ENCODE assay signal across 8 cellular contexts in the genomic region with DNA sequence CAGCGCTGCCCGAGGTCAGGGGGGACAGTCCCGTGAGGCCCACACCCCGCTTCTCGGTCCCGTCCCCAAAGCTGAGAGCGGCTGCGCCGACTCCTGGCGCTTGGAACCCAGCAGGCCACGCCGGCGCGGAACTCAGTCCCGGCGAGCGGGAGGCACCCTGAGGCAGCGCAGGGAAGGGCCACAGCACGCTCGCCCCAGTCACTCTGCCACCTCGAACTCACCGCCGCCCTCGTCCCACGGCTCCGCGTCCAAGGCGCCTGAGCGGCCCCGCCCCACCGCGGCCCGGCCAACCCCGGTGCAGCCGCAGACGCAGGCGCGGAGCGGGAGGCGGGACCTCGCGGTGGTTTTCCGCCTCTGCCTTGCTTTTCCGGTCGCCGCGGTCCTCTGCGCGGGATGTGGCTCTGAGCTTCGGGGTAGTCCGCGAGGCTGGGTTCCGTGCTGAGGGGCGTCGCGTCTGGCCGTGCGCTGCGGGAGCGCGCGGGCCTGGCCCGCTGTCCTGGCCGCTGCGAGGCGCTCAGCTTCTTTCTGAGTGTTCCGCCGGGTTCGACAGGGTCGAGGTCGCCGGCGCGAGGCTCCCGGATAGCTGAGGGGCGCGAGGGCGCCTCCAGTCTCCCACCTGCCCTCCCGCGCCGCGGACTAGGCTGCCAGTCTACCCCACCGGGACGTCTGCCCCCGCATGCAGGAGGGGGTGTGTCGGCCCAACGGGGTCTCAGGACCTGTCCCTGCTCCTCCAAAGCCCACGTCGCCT. TPM values are rescaled to one million over a fixed set of nuclear protein-coding genes. Genes with fewer than 3 reads are reported as not detected.
A peak's percentile ranks its signal among the peaks of the same experiment; 100 is the strongest.
DNase-seq lines count a peak whose midpoint lies in the region; ATAC-seq and TF ChIP-seq lines count a peak whose summit lies in the region.

A gene with protein sequence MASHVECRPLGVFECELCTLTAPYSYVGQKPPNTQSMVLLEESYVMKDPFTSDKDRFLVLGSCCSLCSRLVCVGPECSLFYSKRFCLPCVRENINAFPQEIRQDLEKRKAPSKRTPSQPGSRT (minus strand): TSS at position 259 of the 748 bp plus-strand sequence. CDS start 2,009 bp downstream, outside the sequence.

- no peak within 1 kb of the TSS for H4K8ac ChIP-seq in H9 (replicated peaks; ENCODE audit: insufficient read length, low read depth, low read length)

- H3K56ac ChIP-seq in H9 (ENCODE audit: insufficient read length, low read depth, low read length), result no peak within 1 kb of the TSS

- peaks cover 1 to 9% (median 4%) of the 10 kb centered on the region in 3 experiments; a peak in 3 of 7 replicates for H3K36me3 Mint-ChIP-seq in H9 (ENCODE audit: insufficient read depth in 1 of 3, low read depth in 3 of 3)
- peaks cover 2% of the 10 kb centered on the region for H3K36me3 Mint-ChIP-seq in activated naive CD8-positive, alpha-beta T cell

- TF ChIP-seq POLR2A in ovary (IDR thresholded peaks at IDR 0.05) (peak; percentile 64), thyroid gland (IDR thresholded peaks at IDR 0.05) (peak in 1 of 2 donors; percentile 95)

- H3T11ph ChIP-seq in H9 (ENCODE audit: low read length), result no peak within 1 kb of the TSS

- H3K23ac ChIP-seq in H9 (ENCODE audit: insufficient read length, low read depth, low read length), result no peak within 1 kb of the TSS

- H4K5ac ChIP-seq in H9 (ENCODE audit: insufficient read length, low read depth, low read length), result no peak within 1 kb of the TSS

- WGBS in H9 (ENCODE audit: extremely low coverage, insufficient read length, low lambda C conversion rate), result no CpG with 5 or more reads among the region's 89 CpGs
- 0 to 1% (median 0%) methylated on average over 56 to 89 of the region's 89 CpGs for WGBS in ovary, 3 donors
- WGBS in thyroid gland, 2 donors, result 0% methylated on average over 7 to 26 of the region's 89 CpGs

- no peaks in the 10 kb centered on the region for H4K20me1 ChIP-seq in H9 (ENCODE audit: control insufficient read depth, insufficient read depth, insufficient read length)

- no peak within 1 kb of the TSS for H4K91ac ChIP-seq in H9 (ENCODE audit: insufficient read length, low read depth, low read length)

- no peak for TF ChIP-seq CTCF in H9 (conservative IDR thresholded peaks at IDR 0.05)
- no peak for TF ChIP-seq CTCF in ovary (IDR thresholded peaks at IDR 0.05)
- no peak for TF ChIP-seq CTCF in thyroid gland (IDR thresholded peaks at IDR 0.05)

- TF ChIP-seq EP300 in ovary (IDR thresholded peaks at IDR 0.05), result no peak

- no peak within 1 kb of the TSS for H2AFZ ChIP-seq in H9 (ENCODE audit: low read length)

- no peaks in the 10 kb centered on the region for H3K79me1 ChIP-seq in H9 (ENCODE audit: insufficient read depth, low read depth, low read length, poor library complexity, severe bottlenecking)

- DNase-seq in GM04504 (ENCODE audit: low read depth) (peak; percentile 72), H9 (peak; percentile 83), M059J (ENCODE audit: low read depth) (peak; percentile 84), head of caudate nucleus (peak; percentile 79 to 97 (median 94)), ovary (peak; percentile 86 to 90 (median 87)), thyroid gland (peak; percentile 90 to 91)

- no peak within 1 kb of the TSS for H2BK20ac ChIP-seq in H9 (ENCODE audit: low read depth, low read length, poor library complexity, severe bottlenecking)

- no peak within 1 kb of the TSS for H2BK120ac ChIP-seq in H9 (ENCODE audit: low read depth, low read length, poor library complexity, severe bottlenecking)

- no peaks in the 10 kb centered on the region for H3K27me3 ChIP-seq in H9 (ENCODE audit: insufficient read depth, low read length)
- no peaks in the 10 kb centered on the region for H3K27me3 ChIP-seq in ovary
- no peaks in the 10 kb centered on the region for H3K27me3 ChIP-seq in thyroid gland

- peak within 1 kb of the TSS; percentile 73 to 82 for H3K4me3 Mint-ChIP-seq in H9
- H3K4me3 Mint-ChIP-seq in activated naive CD8-positive, alpha-beta T cell, result peak within 1 kb of the TSS; percentile 81

- H3K4me1 Mint-ChIP-seq in H9, result peaks cover 8 to 16% of the 10 kb centered on the region in 2 experiments
- peaks cover 27% of the 10 kb centered on the region for H3K4me1 Mint-ChIP-seq in activated naive CD8-positive, alpha-beta T cell (ENCODE audit: low read depth)

- H3K4me2 ChIP-seq in H9 (ENCODE audit: insufficient read depth, insufficient read length, low read length), result peak within 1 kb of the TSS; percentile 42

- peaks cover 0 to 9% of the 10 kb centered on the region in 2 experiments; a peak in 2 of 5 replicates for H3K9me3 Mint-ChIP-seq in H9
- H3K9me3 Mint-ChIP-seq in activated naive CD8-positive, alpha-beta T cell (ENCODE audit: low read depth), result no peaks in the 10 kb centered on the region

- H3K4me1 ChIP-seq in H9 (ENCODE audit: insufficient read depth, low read length) (no peaks in the 10 kb centered on the region), ovary (ENCODE audit: insufficient read depth) (peaks cover 10% of the 10 kb centered on the region), thyroid gland (peaks cover 11 to 19% of the 10 kb centered on the region in 2 donors)

- H3K79me2 ChIP-seq in H9 (ENCODE audit: insufficient read depth, low read length), result no peaks in the 10 kb centered on the region

- ATAC-seq in SK-N-SH treated with all-trans-retinoic acid at 6 μM for 48 hours, result peak; percentile 98

- peaks cover 7% of the 10 kb centered on the region for H3K23me2 ChIP-seq in H9 (ENCODE audit: insufficient read length, low read depth, low read length, poor library complexity, severe bottlenecking)

- no peak within 1 kb of the TSS; a peak in 1 of 7 replicates for H3K27ac Mint-ChIP-seq in H9
- peak within 1 kb of the TSS; percentile 76 for H3K27ac Mint-ChIP-seq in activated naive CD8-positive, alpha-beta T cell

- peak within 1 kb of the TSS; percentile 34 for H3K18ac ChIP-seq in H9 (ENCODE audit: insufficient read length, low read depth, low read length)

- H2BK12ac ChIP-seq in H9 (ENCODE audit: insufficient read length, low read depth, low read length), result no peak within 1 kb of the TSS

- intact Hi-C loops in head of caudate nucleus (cut with DNase I) (no loop called here), ovary (cut with DNase I) (no loop called here), thyroid gland (cut with DNase I) (no loop called here)

- H3K36me3 ChIP-seq in ovary, result no peaks in the 10 kb centered on the region
- no peaks in the 10 kb centered on the region for H3K36me3 ChIP-seq in thyroid gland

- no peak within 1 kb of the TSS for H3K4ac ChIP-seq in H9 (ENCODE audit: low read depth, low read length)

- H2AK5ac ChIP-seq in H9 (ENCODE audit: insufficient read length, low read length), result no peak within 1 kb of the TSS

- H3K9ac ChIP-seq in H9 (ENCODE audit: extremely low read depth, insufficient read length, low read length), result peak within 1 kb of the TSS; percentile 43

- H3K27me3 Mint-ChIP-seq in H9 (ENCODE audit: low read depth), result peaks cover 12% of the 10 kb centered on the region
- H3K27me3 Mint-ChIP-seq in activated naive CD8-positive, alpha-beta T cell, result no peaks in the 10 kb centered on the region

- peak within 1 kb of the TSS; percentile 78 for H3K14ac ChIP-seq in H9 (ENCODE audit: insufficient read depth, low read length)

- H2BK15ac ChIP-seq in H9 (ENCODE audit: low read depth, low read length), result no peak within 1 kb of the TSS

- H3K9me3 ChIP-seq in H9 (ENCODE audit: control insufficient read depth, low read depth, low read length), result no peaks in the 10 kb centered on the region
- no peaks in the 10 kb centered on the region for H3K9me3 ChIP-seq in ovary
- H3K9me3 ChIP-seq in thyroid gland, result no peaks in the 10 kb centered on the region

- H3K4me3 ChIP-seq in ovary (peak within 1 kb of the TSS; percentile 69), thyroid gland (replicated peaks in 1 of 3) (peak within 1 kb of the TSS; percentile 19 to 80 (median 56))

- H3K27ac ChIP-seq in H9 (ENCODE audit: insufficient read length, low read depth, low read length), result no peak within 1 kb of the TSS
- H3K27ac ChIP-seq in ovary, result peak within 1 kb of the TSS in 1 of 2 donors; percentile 64
- peak within 1 kb of the TSS; percentile 64 to 78 (median 73) for H3K27ac ChIP-seq in thyroid gland

- H2BK5ac ChIP-seq in H9 (ENCODE audit: insufficient read length, low read length), result no peak within 1 kb of the TSS

TF ChIP-seq in SK-N-SH treated with all-trans-retinoic acid at 6 μM for 48 hours, 23 proteins besides CTCF, POLR2A, EP300 and RAD21 (continues in another document):
- TF ChIP-seq, protein P1, sequence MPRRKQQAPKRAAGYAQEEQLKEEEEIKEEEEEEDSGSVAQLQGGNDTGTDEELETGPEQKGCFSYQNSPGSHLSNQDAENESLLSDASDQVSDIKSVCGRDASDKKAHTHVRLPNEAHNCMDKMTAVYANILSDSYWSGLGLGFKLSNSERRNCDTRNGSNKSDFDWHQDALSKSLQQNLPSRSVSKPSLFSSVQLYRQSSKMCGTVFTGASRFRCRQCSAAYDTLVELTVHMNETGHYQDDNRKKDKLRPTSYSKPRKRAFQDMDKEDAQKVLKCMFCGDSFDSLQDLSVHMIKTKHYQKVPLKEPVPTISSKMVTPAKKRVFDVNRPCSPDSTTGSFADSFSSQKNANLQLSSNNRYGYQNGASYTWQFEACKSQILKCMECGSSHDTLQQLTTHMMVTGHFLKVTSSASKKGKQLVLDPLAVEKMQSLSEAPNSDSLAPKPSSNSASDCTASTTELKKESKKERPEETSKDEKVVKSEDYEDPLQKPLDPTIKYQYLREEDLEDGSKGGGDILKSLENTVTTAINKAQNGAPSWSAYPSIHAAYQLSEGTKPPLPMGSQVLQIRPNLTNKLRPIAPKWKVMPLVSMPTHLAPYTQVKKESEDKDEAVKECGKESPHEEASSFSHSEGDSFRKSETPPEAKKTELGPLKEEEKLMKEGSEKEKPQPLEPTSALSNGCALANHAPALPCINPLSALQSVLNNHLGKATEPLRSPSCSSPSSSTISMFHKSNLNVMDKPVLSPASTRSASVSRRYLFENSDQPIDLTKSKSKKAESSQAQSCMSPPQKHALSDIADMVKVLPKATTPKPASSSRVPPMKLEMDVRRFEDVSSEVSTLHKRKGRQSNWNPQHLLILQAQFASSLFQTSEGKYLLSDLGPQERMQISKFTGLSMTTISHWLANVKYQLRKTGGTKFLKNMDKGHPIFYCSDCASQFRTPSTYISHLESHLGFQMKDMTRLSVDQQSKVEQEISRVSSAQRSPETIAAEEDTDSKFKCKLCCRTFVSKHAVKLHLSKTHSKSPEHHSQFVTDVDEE (CRISPR knock-in tag; IDR thresholded peaks at IDR 0.05), result no peak

RNA-seq across cellular contexts. Expression of the gene that starts here (rescaled TPM):
- total RNA-seq in H9 (2021), result 8.1 and 8.5 TPM in 2 replicates
- 3.1 and 5.3 TPM in 2 replicates for total RNA-seq in M059J (2014; rRNA removed; shearing (Covaris generic))
- total RNA-seq in ovary, result 10 to 100 TPM in 4 of 7 donors, 1 to 10 TPM in 3; 7.8 to 14.9 (median 11.5) TPM
- polyA plus RNA-seq in ovary, result 10 to 100 TPM in 1 of 2 donors, 1 to 10 TPM in 1; 4.3 to 20.8 TPM
- total RNA-seq in thyroid gland, result 10 to 100 TPM; 12.8 to 34.4 (median 16.4) TPM
